ENCODE assay signal across 30 cellular contexts in the genomic region with DNA sequence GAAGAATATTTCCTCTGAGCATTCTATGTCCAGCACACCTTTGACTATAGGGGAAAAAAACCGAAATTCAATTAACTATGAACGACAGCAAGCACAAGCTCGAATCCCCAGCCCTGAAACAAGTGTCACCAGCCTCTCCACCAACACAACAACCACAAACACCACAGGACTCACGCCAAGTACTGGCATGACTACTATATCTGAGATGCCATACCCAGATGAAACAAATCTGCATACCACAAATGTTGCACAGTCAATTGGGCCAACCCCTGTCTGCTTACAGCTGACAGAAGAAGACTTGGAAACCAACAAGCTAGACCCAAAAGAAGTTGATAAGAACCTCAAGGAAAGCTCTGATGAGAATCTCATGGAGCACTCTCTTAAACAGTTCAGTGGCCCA.
DNase-seq lines count a peak whose midpoint lies in the region; ATAC-seq, FAIRE-seq and TF ChIP-seq lines count a peak whose summit lies in the region.
"Had no signal": no experiment of that assay in that cellular context is flagged by ENCODE, and none has a peak within 500 bp of the region (broad histone marks: within the 10 kb centered on the region; RNA-seq: fewer than 3 reads in every experiment).

No MANE protein-coding gene starts in this region.

- H3K4me1 ChIP-seq in A673 (ENCODE audit: insufficient read depth, low read length, poor library complexity, severe bottlenecking) = no peaks in the 10 kb centered on the region
- H3K4me1 ChIP-seq: ascending aorta, gastroesophageal sphincter, prostate gland, SJCRH30, transverse colon had no signal

- H3K36me3 ChIP-seq in A673 (ENCODE audit: insufficient read depth, low read length, poor library complexity, severe bottlenecking) = no peaks in the 10 kb centered on the region
- H3K36me3 ChIP-seq: prostate gland had no signal

- POLR2A ChIA-PET in activated CD4-positive, alpha-beta T cell treated with anti-CD3 and anti-CD28 coated beads, Interleukin-2, amount 10 ng/mL, durations not matched to agents 7 days and 5 days (lab: Charles Lee) = no interaction called here
- POLR2A ChIA-PET in A673 (lab: Charles Lee; ENCODE audit: low non-redundant PET) = no interaction called here

- FAIRE-seq in frontal cortex (lab: Jason Lieb, UNC) = no peak
- FAIRE-seq: GM12892, H54, RCC 7860 had no signal

- peaks cover 11% of the 10 kb centered on the region for H3K36me3 Mint-ChIP-seq in activated CD4-positive, alpha-beta T cell treated with anti-CD3 and anti-CD28 coated beads, Interleukin-2, amount 10 ng/mL, durations not matched to agents 7 days and 5 days (ENCODE audit: low read depth)
- peaks cover 25% of the 10 kb centered on the region for H3K36me3 Mint-ChIP-seq in endothelial cell (ENCODE audit: low read depth, unreplicated experiment)

- CTCF ChIA-PET in activated CD4-positive, alpha-beta T cell treated with anti-CD3 and anti-CD28 coated beads, Interleukin-2, amount 10 ng/mL, durations not matched to agents 7 days and 5 days (lab: Charles Lee) = interaction anchor here (0.7 kb wide), 1 partner anchor 22 kb away, joined by 3 read pairs; no protein-coding TSS in a partner anchor
- CTCF ChIA-PET in A673 (lab: Charles Lee) = no interaction called here

- H3K27ac Mint-ChIP-seq in activated CD4-positive, alpha-beta T cell treated with anti-CD3 and anti-CD28 coated beads, Interleukin-2, amount 10 ng/mL, durations not matched to agents 7 days and 5 days = no peak overlapping the region
- H3K27ac Mint-ChIP-seq in endothelial cell (ENCODE audit: unreplicated experiment) = peak overlapping the region; percentile 61
- H3K27ac Mint-ChIP-seq: activated naive CD8-positive, alpha-beta T cell; activated T-helper 1 cell treated with anti-CD3 and anti-CD28 coated beads, Interleukin-12 subunit alpha, Interleukin-12 subunit beta, Interleukin-2, Interleukin-4 antibody, amounts not matched to agents 30 ng/mL and 10 ng/mL and 1 ng/mL, durations not matched to agents 14 hours and 24 hours and 36 hours; CD4-positive, alpha-beta T cell; dendritic cell treated with granulocyte-macrophage colony-stimulating factor and Interleukin-4, amounts not matched to agents 40 ng/mL and 50 ng/mL, for 4 days had no signal

- peaks cover 10% of the 10 kb centered on the region for H3K4me1 Mint-ChIP-seq in activated CD4-positive, alpha-beta T cell treated with anti-CD3 and anti-CD28 coated beads, Interleukin-2, amount 10 ng/mL, durations not matched to agents 7 days and 5 days
- H3K4me1 Mint-ChIP-seq in endothelial cell (ENCODE audit: unreplicated experiment) = no peaks in the 10 kb centered on the region

- no peak overlapping the region for H3K4me3 Mint-ChIP-seq in activated CD4-positive, alpha-beta T cell treated with anti-CD3 and anti-CD28 coated beads, Interleukin-2, amount 10 ng/mL, durations not matched to agents 7 days and 5 days
- H3K4me3 Mint-ChIP-seq in endothelial cell (ENCODE audit: unreplicated experiment) = peak overlapping the region; percentile 74
- H3K4me3 Mint-ChIP-seq: activated naive CD8-positive, alpha-beta T cell; activated T-helper 1 cell treated with anti-CD3 and anti-CD28 coated beads, Interleukin-12 subunit alpha, Interleukin-12 subunit beta, Interleukin-2, Interleukin-4 antibody, amounts not matched to agents 30 ng/mL and 10 ng/mL and 1 ng/mL, durations not matched to agents 14 hours and 24 hours and 36 hours; CD4-positive, alpha-beta T cell; central memory CD8-positive, alpha-beta T cell; dendritic cell treated with granulocyte-macrophage colony-stimulating factor and Interleukin-4, amounts not matched to agents 40 ng/mL and 50 ng/mL, for 4 days had no signal

- no peaks in the 10 kb centered on the region for H3K27me3 Mint-ChIP-seq in activated CD4-positive, alpha-beta T cell treated with anti-CD3 and anti-CD28 coated beads, Interleukin-2, amount 10 ng/mL, durations not matched to agents 7 days and 5 days
- peaks cover 4% of the 10 kb centered on the region for H3K27me3 Mint-ChIP-seq in endothelial cell (ENCODE audit: unreplicated experiment)
- H3K27me3 Mint-ChIP-seq: activated naive CD8-positive, alpha-beta T cell; CD4-positive, alpha-beta T cell; central memory CD8-positive, alpha-beta T cell; dendritic cell treated with granulocyte-macrophage colony-stimulating factor and Interleukin-4, amounts not matched to agents 40 ng/mL and 50 ng/mL, for 4 days had no signal

- BruUV-seq in A673 (replicated peaks; lab: Mats Ljungman, UMichigan) = TSS peak; percentile 39

- intact Hi-C loops in A673 (cut with micrococcal nuclease; ENCODE audit: unreplicated experiment) = no loop called here

- no peak overlapping the region for H3K4me3 ChIP-seq in A673 (ENCODE audit: low read depth, low read length, poor library complexity, severe bottlenecking)
- H3K4me3 ChIP-seq: ascending aorta, gastroesophageal sphincter, prostate gland, SJCRH30, transverse colon had no signal

- no peak overlapping the region for H3K27ac ChIP-seq in A673 (ENCODE audit: low read depth, low read length, poor library complexity, severe bottlenecking)
- H3K27ac ChIP-seq: ascending aorta, gastroesophageal sphincter, prostate gland, SJCRH30, transverse colon had no signal

- H3K9me3 ChIP-seq in A673 (ENCODE audit: low read depth, low read length, poor library complexity, severe bottlenecking) = no peaks in the 10 kb centered on the region
- H3K9me3 ChIP-seq: ascending aorta, gastroesophageal sphincter, prostate gland, SJCRH30, transverse colon had no signal

- peak; percentile 33 for DNase-seq in activated CD4-positive, alpha-beta T cell treated with anti-CD3 and anti-CD28 coated beads for 48 hours
- no peak for DNase-seq in activated CD4-positive, alpha-beta T cell treated with anti-CD3 and anti-CD28 coated beads, Interleukin-2, amount 10 ng/mL, durations not matched to agents 7 days and 5 days
- DNase-seq in A673 (ENCODE audit: low spot score) = no peak
- peak; percentile 4 for DNase-seq in RPMI7951 (ENCODE audit: low read depth)
- no peak for DNase-seq in endothelial cell (ENCODE audit: low spot score)
- no peak for DNase-seq in frontal cortex (ENCODE audit: low spot score in 2 of 2)
- DNase-seq in midbrain (lab: John Stamatoyannopoulos, UW) = no peak
- DNase-seq: 8988T; activated CD4-positive, CD25-positive, alpha-beta regulatory T cell; CD4-positive, alpha-beta T cell; mesenchymal stem cell; NCI-H1092; NCI-H1930; NCI-H526 treated with DMSO at 0.1 percent for 48 hours; nucleus accumbens; SJCRH30; T1000; transverse colon had no signal

- ATAC-seq in GM18519 (IDR thresholded peaks at IDR 0.05; ENCODE audit: low FRiP score, unreplicated experiment) = no peak
- ATAC-seq: gastroesophageal sphincter, left lobe of liver had no signal

- H3K27me3 ChIP-seq in A673 (replicated peaks; ENCODE audit: insufficient read depth, low read depth, low read length, poor library complexity) = no peaks in the 10 kb centered on the region
- H3K27me3 ChIP-seq: ascending aorta, gastroesophageal sphincter, SJCRH30, transverse colon had no signal

- TF ChIP-seq CTCF in A673 (conservative IDR thresholded peaks at IDR 0.05; ENCODE audit: low read depth, low read length) (no peak), endothelial cell (IDR thresholded peaks at IDR 0.05; ENCODE audit: unreplicated experiment) (no peak)

- H3K9me3 Mint-ChIP-seq in activated CD4-positive, alpha-beta T cell treated with anti-CD3 and anti-CD28 coated beads, Interleukin-2, amount 10 ng/mL, durations not matched to agents 7 days and 5 days = no peaks in the 10 kb centered on the region
- no peaks in the 10 kb centered on the region for H3K9me3 Mint-ChIP-seq in endothelial cell (ENCODE audit: unreplicated experiment)
- H3K9me3 Mint-ChIP-seq: activated T-helper 1 cell treated with anti-CD3 and anti-CD28 coated beads, Interleukin-12 subunit alpha, Interleukin-12 subunit beta, Interleukin-2, Interleukin-4 antibody, amounts not matched to agents 30 ng/mL and 10 ng/mL and 1 ng/mL, durations not matched to agents 14 hours and 24 hours and 36 hours; CD4-positive, alpha-beta T cell; central memory CD8-positive, alpha-beta T cell; dendritic cell treated with granulocyte-macrophage colony-stimulating factor and Interleukin-4, amounts not matched to agents 40 ng/mL and 50 ng/mL, for 4 days had no signal

Comparison
In these comparisons a context has a peak if more than half of its experiments do, and no peak if none do; other contexts are left out.
1. DNase-seq: peak in activated CD4-positive, alpha-beta T cell treated with anti-CD3 and anti-CD28 coated beads for 48 hours (single experiment) and RPMI7951 (single experiment); none in activated CD4-positive, alpha-beta T cell treated with anti-CD3 and anti-CD28 coated beads, Interleukin-2, amount 10 ng/mL, durations not matched to agents 7 days and 5 days (single experiment), A673 (single experiment), endothelial cell (single experiment), frontal cortex (0 of 2) and midbrain (single experiment).